13 cellular contexts compared by ENCODE assay signal in the genomic region with DNA sequence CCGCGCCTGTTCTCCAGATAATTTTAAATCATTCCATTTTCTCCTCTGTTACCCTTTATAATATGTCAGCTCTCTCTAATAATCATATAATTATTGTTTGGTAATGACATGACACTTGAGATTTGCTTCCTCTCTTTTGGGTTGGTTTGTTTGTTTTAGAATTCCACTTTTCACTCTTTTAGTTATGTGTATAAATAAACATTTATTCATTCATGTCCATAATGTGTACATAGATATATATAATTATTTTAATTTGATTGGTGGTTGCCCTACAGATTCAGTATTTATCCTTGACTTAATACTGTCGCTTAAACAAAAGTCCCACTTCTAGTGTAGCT.
DNase-seq lines count a peak whose midpoint lies in the region; ATAC-seq and TF ChIP-seq lines count a peak whose summit lies in the region.
"Had no signal": no experiment of that assay in that cellular context is flagged by ENCODE, and none has a peak within 500 bp of the region (broad histone marks: within the 10 kb centered on the region; RNA-seq: fewer than 3 reads in every experiment).

No MANE protein-coding gene starts in this region.

- no peak overlapping the region for H3K27ac ChIP-seq in HUES64 (ENCODE audit: low read depth, low read length)
- no peak overlapping the region for H3K27ac ChIP-seq in endodermal cell (ENCODE audit: low read depth, low read length)
- no peak overlapping the region for H3K27ac ChIP-seq in neuronal stem cell (replicated peaks; ENCODE audit: low read length)
- H3K27ac ChIP-seq: uterus had no signal

- DNase-seq in BE2C (no peak), endodermal cell (no peak), neuronal stem cell (ENCODE audit: low spot score) (no peak), SW480 (ENCODE audit: low spot score) (no peak), AG20443 (ENCODE audit: low spot score) (no peak)
- DNase-seq: activated gamma-delta T cell treated with Interleukin-2 at 50 U/mL for 16 hours, NCI-H187, nucleus accumbens, RPMI8226, uterus had no signal

- no peak overlapping the region for H3K4me2 ChIP-seq in neuronal stem cell (ENCODE audit: insufficient read depth, low read length, poor library complexity, severe bottlenecking)

- H3K79me1 ChIP-seq in neuronal stem cell (ENCODE audit: low read depth, low read length): no peaks in the 10 kb centered on the region

- H2AK5ac ChIP-seq in neuronal stem cell (ENCODE audit: low read depth, low read length): no peak overlapping the region

- H3K9me3 ChIP-seq in BE2C (no peaks in the 10 kb centered on the region), HUES64 (ENCODE audit: insufficient read depth, low read depth, low read length) (no peaks in the 10 kb centered on the region), endodermal cell (ENCODE audit: control insufficient read depth, low read length) (peaks cover 8% of the 10 kb centered on the region), neuronal stem cell (replicated peaks in 1 of 2; ENCODE audit: control insufficient read depth in 2 of 2, insufficient read depth in 1 of 2, low read depth in 1 of 2, low read length in 2 of 2) (no peaks in the 10 kb centered on the region)
- H3K9me3 ChIP-seq: uterus had no signal

- no peak overlapping the region for H3K4ac ChIP-seq in neuronal stem cell (ENCODE audit: low read length)

- H2BK120ac ChIP-seq in neuronal stem cell (ENCODE audit: low read depth, low read length): no peak overlapping the region

- H3K4me1 Mint-ChIP-seq in endodermal cell: peaks cover 6% of the 10 kb centered on the region

- H3K4me1 ChIP-seq in BE2C (0 out of 2 replicates have a peak, but pooled peaks cover 8% of the 10 kb centered on the region), HUES64 (ENCODE audit: insufficient read depth, low read length) (no peaks in the 10 kb centered on the region), endodermal cell (ENCODE audit: control insufficient read depth, insufficient read depth, low read length) (peaks cover 10% of the 10 kb centered on the region), neuronal stem cell (ENCODE audit: control insufficient read depth in 2 of 2, insufficient read depth in 1 of 2, low read depth in 1 of 2, low read length in 2 of 2) (no peaks in the 10 kb centered on the region)

- peak overlapping the region; percentile 85 for H2AFZ ChIP-seq in neuronal stem cell (ENCODE audit: low read length)

- H3K36me3 Mint-ChIP-seq in endodermal cell (ENCODE audit: low read depth): no peaks in the 10 kb centered on the region

- no peaks in the 10 kb centered on the region for H3K9me3 Mint-ChIP-seq in endodermal cell

- no peak overlapping the region for H2BK12ac ChIP-seq in neuronal stem cell (ENCODE audit: low read length)

- no peak overlapping the region for H3K23ac ChIP-seq in neuronal stem cell (ENCODE audit: low read depth, low read length, poor library complexity)

- H3K27ac Mint-ChIP-seq in endodermal cell: no peak overlapping the region

- H3K14ac ChIP-seq in neuronal stem cell (ENCODE audit: low read length): no peak overlapping the region

- WGBS in HUES64: 46% methylated on average over 3 of the region's 3 CpGs
- WGBS in endodermal cell (ENCODE audit: insufficient coverage in 1 of 2, insufficient read length in 1 of 2), 2 experiments: 48 to 100% methylated on average over 1 to 3 of the region's 3 CpGs
- no CpG with 5 or more reads among the region's 3 CpGs for WGBS in neuronal stem cell (ENCODE audit: extremely low coverage in 2 of 2, insufficient read length in 2 of 2, insufficient replicate concordance in 1 of 2), 2 donors

- H3K36me3 ChIP-seq in BE2C: no peaks in the 10 kb centered on the region
- H3K36me3 ChIP-seq in HUES64 (ENCODE audit: insufficient read depth, low read length): no peaks in the 10 kb centered on the region
- H3K36me3 ChIP-seq in endodermal cell (ENCODE audit: control insufficient read depth, insufficient read depth, low read length): no peaks in the 10 kb centered on the region
- H3K36me3 ChIP-seq in neuronal stem cell (replicated peaks in 1 of 2; ENCODE audit: control insufficient read depth in 2 of 2, insufficient read depth in 2 of 2, low read length in 2 of 2): no peaks in the 10 kb centered on the region
- H3K36me3 ChIP-seq: uterus had no signal

- H3K4me3 ChIP-seq in BE2C (ENCODE audit: low read depth, low read length) (peak overlapping the region; percentile 24; the same call in 1 of the 2 replicates), HUES64 (ENCODE audit: low read length) (peak overlapping the region; percentile 62), endodermal cell (ENCODE audit: low read length) (peak overlapping the region; percentile 74), neuronal stem cell (ENCODE audit: low read length in 2 of 2) (no peak overlapping the region)
- H3K4me3 ChIP-seq: uterus had no signal

- H3K9ac ChIP-seq in HUES64 (ENCODE audit: low read depth, low read length): no peak overlapping the region
- H3K9ac ChIP-seq in endodermal cell (ENCODE audit: extremely low read depth, low read length, poor library complexity, severe bottlenecking): no peak overlapping the region
- H3K9ac ChIP-seq in neuronal stem cell (ENCODE audit: low read depth, low read length, poor library complexity): no peak overlapping the region

- no peak overlapping the region for H3K18ac ChIP-seq in neuronal stem cell (ENCODE audit: low read length)

- TF ChIP-seq CTCF in BE2C (IDR thresholded peaks at IDR 0.05; ENCODE audit: low read depth, low read length) (no peak), endodermal cell (conservative IDR thresholded peaks at IDR 0.05) (no peak)

- no peak for ATAC-seq in HG03025 (IDR thresholded peaks at IDR 0.05; ENCODE audit: low FRiP score, unreplicated experiment)
- ATAC-seq in GM18511 (IDR thresholded peaks at IDR 0.05; ENCODE audit: unreplicated experiment): no peak

- peaks cover 18% of the 10 kb centered on the region for H3K27me3 Mint-ChIP-seq in endodermal cell (ENCODE audit: insufficient read depth)

- H2BK5ac ChIP-seq in neuronal stem cell (ENCODE audit: low read length): no peak overlapping the region

- H4K8ac ChIP-seq in neuronal stem cell (ENCODE audit: low read depth, low read length): no peak overlapping the region

- H3K27me3 ChIP-seq in BE2C (no peaks in the 10 kb centered on the region; the same call in 1 of the 2 replicates), HUES64 (ENCODE audit: insufficient read depth, low read length) (peaks cover 37% of the 10 kb centered on the region), endodermal cell (ENCODE audit: control insufficient read depth, insufficient read depth, low read length, poor library complexity, severe bottlenecking) (no peaks in the 10 kb centered on the region), neuronal stem cell (ENCODE audit: control insufficient read depth in 3 of 3, insufficient read depth in 3 of 3, low read depth in 1 of 3, low read length in 3 of 3) (peaks cover 0 to 53% (median 5%) of the 10 kb centered on the region in 3 experiments)

- H4K91ac ChIP-seq in neuronal stem cell (ENCODE audit: low read depth, low read length, poor library complexity): no peak overlapping the region

- H2BK15ac ChIP-seq in neuronal stem cell (ENCODE audit: low read length): no peak overlapping the region

- peak overlapping the region; percentile 58 for H3K4me3 Mint-ChIP-seq in endodermal cell

Comparison
In these comparisons a context has a peak if more than half of its experiments do, and no peak if none do; other contexts are left out.
1. H3K4me3 ChIP-seq: peak in BE2C (single experiment), HUES64 (single experiment) and endodermal cell (single experiment); none in neuronal stem cell (0 of 2).